3 cellular contexts compared by ENCODE assay signal in the genomic region with DNA sequence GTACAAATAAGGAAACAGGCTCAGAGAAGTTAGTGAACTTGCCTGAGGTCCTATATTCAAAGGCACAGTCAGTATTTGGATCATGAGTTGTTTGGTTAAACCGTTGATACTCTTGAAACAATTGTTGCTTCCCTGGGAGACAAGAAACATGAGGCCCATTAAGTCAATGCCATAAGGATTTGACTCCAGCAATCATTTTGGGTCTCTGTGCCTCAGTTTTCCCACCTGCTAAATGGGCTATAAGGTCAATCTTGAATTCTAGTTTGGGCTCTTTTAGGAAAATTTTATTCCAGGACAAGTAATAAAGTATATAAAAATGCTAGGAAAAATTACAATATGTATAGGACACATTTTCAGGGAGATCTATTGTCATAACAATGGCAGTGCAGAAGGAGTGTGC.
TF ChIP-seq lines count a peak whose summit lies in the region.

No MANE protein-coding gene starts in this region.

TF ChIP-seq in HepG2, 621 proteins besides CTCF, POLR2A, EP300 and RAD21:
- TF ChIP-seq SP1 (IDR thresholded peaks at IDR 0.05): no peak
- TF ChIP-seq SP1 (CRISPR knock-in tag; IDR thresholded peaks at IDR 0.05): no peak
- TF ChIP-seq ZNF629 (CRISPR knock-in tag; conservative IDR thresholded peaks at IDR 0.05): peak; percentile 56; the same call in 1 of the 2 replicates

TF ChIP-seq in K562, 482 proteins besides CTCF, POLR2A, EP300 and RAD21:
- TF ChIP-seq ZNF253 (CRISPR knock-in tag; conservative IDR thresholded peaks at IDR 0.05) (no peak), RBM25 (IDR thresholded peaks at IDR 0.05; ENCODE audit: low read depth, low read length, severe bottlenecking) (peak; percentile 56)

TF ChIP-seq in neural cell, 6 proteins besides CTCF, POLR2A, EP300 and RAD21:
- no peak for TF ChIP-seq SMC3 (conservative IDR thresholded peaks at IDR 0.05; ENCODE audit: poor library complexity)
- TF ChIP-seq TAF1 (IDR thresholded peaks at IDR 0.05; ENCODE audit: low read depth): no peak
- no peak for TF ChIP-seq EZH2 (IDR thresholded peaks at IDR 0.05; ENCODE audit: borderline replicate concordance, insufficient read depth, low read length, poor library complexity, severe bottlenecking)
- no peak for TF ChIP-seq MXI1 (conservative IDR thresholded peaks at IDR 0.05; ENCODE audit: poor library complexity, severe bottlenecking)
- no peak for TF ChIP-seq POLR2AphosphoS5 (IDR thresholded peaks at IDR 0.05)
- TF ChIP-seq, protein P1, sequence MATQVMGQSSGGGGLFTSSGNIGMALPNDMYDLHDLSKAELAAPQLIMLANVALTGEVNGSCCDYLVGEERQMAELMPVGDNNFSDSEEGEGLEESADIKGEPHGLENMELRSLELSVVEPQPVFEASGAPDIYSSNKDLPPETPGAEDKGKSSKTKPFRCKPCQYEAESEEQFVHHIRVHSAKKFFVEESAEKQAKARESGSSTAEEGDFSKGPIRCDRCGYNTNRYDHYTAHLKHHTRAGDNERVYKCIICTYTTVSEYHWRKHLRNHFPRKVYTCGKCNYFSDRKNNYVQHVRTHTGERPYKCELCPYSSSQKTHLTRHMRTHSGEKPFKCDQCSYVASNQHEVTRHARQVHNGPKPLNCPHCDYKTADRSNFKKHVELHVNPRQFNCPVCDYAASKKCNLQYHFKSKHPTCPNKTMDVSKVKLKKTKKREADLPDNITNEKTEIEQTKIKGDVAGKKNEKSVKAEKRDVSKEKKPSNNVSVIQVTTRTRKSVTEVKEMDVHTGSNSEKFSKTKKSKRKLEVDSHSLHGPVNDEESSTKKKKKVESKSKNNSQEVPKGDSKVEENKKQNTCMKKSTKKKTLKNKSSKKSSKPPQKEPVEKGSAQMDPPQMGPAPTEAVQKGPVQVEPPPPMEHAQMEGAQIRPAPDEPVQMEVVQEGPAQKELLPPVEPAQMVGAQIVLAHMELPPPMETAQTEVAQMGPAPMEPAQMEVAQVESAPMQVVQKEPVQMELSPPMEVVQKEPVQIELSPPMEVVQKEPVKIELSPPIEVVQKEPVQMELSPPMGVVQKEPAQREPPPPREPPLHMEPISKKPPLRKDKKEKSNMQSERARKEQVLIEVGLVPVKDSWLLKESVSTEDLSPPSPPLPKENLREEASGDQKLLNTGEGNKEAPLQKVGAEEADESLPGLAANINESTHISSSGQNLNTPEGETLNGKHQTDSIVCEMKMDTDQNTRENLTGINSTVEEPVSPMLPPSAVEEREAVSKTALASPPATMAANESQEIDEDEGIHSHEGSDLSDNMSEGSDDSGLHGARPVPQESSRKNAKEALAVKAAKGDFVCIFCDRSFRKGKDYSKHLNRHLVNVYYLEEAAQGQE (IDR thresholded peaks at IDR 0.05; ENCODE audit: borderline replicate concordance): no peak
